Comparison of ENCODE assay signal across 14 cellular contexts in the genomic region with DNA sequence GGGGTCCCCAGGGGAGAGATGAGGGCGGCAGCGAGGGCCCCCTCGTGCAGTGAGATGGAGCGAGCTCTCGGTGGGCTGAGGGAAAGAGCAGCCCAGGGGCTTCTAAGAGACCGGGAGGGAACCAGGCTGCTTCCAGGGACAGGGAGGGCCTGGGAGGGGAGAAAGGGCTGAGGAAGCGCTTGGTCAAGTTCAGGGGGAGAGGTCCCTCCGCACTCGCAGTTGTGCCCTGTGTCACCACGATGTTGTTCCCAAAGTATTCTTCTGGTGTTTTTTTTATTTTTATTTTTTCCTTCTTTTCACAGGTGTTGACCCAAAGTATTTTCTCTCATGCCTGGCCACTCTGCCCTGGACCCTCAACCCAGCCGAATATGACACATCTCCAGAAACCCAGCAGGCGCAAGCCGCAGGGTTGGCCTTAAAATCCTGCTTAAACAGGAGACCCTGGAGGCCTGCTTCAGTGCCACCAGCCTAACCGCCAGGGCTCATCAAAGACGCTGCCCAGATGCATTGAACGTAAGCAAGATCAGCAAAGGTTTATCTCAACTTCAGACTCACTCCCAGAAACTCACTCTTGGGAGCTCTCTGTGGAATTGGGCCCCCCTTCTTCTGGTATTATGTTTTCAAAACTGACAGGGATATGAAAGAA. TPM values are rescaled to one million over a fixed set of nuclear protein-coding genes. Genes with fewer than 3 reads are reported as not detected.
A peak's percentile ranks its signal among the peaks of the same experiment; 100 is the strongest.
DNase-seq lines count a peak whose midpoint lies in the region; ATAC-seq and TF ChIP-seq lines count a peak whose summit lies in the region.
"Had no signal": no experiment of that assay in that cellular context is flagged by ENCODE, and none has a peak within 500 bp of the region (broad histone marks: within the 10 kb centered on the region; RNA-seq: fewer than 3 reads in every experiment).

No MANE protein-coding gene starts in this region.

- TF ChIP-seq POLR2A in prostate gland (IDR thresholded peaks at IDR 0.05) (no peak), body of pancreas (IDR thresholded peaks at IDR 0.05) (no peak)

- peak overlapping the region; percentile 42 for H2AFZ ChIP-seq in hepatocyte

- H4K20me1 ChIP-seq in hepatocyte (ENCODE audit: insufficient read depth, poor library complexity, severe bottlenecking): no peaks in the 10 kb centered on the region

- H3K4me1 Mint-ChIP-seq in activated CD4-positive, alpha-beta T cell treated with anti-CD3 and anti-CD28 coated beads for 36 hours: no peaks in the 10 kb centered on the region

- no peaks in the 10 kb centered on the region for H3K9me3 Mint-ChIP-seq in activated CD4-positive, alpha-beta T cell treated with anti-CD3 and anti-CD28 coated beads for 36 hours (ENCODE audit: low read depth)

- peaks cover 33% of the 10 kb centered on the region for H3K27me3 Mint-ChIP-seq in activated CD4-positive, alpha-beta T cell treated with anti-CD3 and anti-CD28 coated beads for 36 hours

- peak overlapping the region; percentile 74 for H3K4me2 ChIP-seq in hepatocyte

- H3K9me2 ChIP-seq in hepatocyte (replicated peaks; ENCODE audit: insufficient read depth): no peaks in the 10 kb centered on the region

- H3K27ac Mint-ChIP-seq in activated CD4-positive, alpha-beta T cell treated with anti-CD3 and anti-CD28 coated beads for 36 hours: no peak overlapping the region

- POLR2A ChIA-PET in activated CD4-positive, alpha-beta T cell treated with anti-CD3 and anti-CD28 coated beads for 36 hours (lab: Charles Lee): no interaction called here

- peak overlapping the region; percentile 50; the same call in 1 of the 2 replicates for H3K9ac ChIP-seq in HUES64 (ENCODE audit: low read depth, low read length)

- no peaks in the 10 kb centered on the region for H3K9me3 ChIP-seq in HUES64 (ENCODE audit: insufficient read depth, low read depth, low read length)
- H3K9me3 ChIP-seq in hepatocyte (ENCODE audit: low read depth): no peaks in the 10 kb centered on the region
- H3K9me3 ChIP-seq in prostate gland: no peaks in the 10 kb centered on the region
- no peaks in the 10 kb centered on the region for H3K9me3 ChIP-seq in body of pancreas
- H3K9me3 ChIP-seq: gastrocnemius medialis, thyroid gland had no signal

- 39% methylated on average over 14 of the region's 16 CpGs for whole genome bisulfite sequencing in HUES64
- WGBS in hepatocyte (ENCODE audit: low lambda C conversion rate, missing lambda C conversion rate): 58% methylated on average over 16 of the region's 16 CpGs
- WGBS in prostate gland: 80% methylated on average over 16 of the region's 16 CpGs
- 79 to 81% methylated on average over 13 to 16 of the region's 16 CpGs for WGBS in body of pancreas, 2 donors

- H3K36me3 Mint-ChIP-seq in activated CD4-positive, alpha-beta T cell treated with anti-CD3 and anti-CD28 coated beads for 36 hours (ENCODE audit: low read depth): no peaks in the 10 kb centered on the region

- no peak overlapping the region for H3K4me3 Mint-ChIP-seq in activated CD4-positive, alpha-beta T cell treated with anti-CD3 and anti-CD28 coated beads for 36 hours

- TF ChIP-seq CTCF in hepatocyte (IDR thresholded peaks at IDR 0.05; ENCODE audit: poor library complexity): no peak
- TF ChIP-seq CTCF in prostate gland (IDR thresholded peaks at IDR 0.05): no peak
- TF ChIP-seq CTCF in body of pancreas (IDR thresholded peaks at IDR 0.05): no peak

- intact Hi-C loops in prostate gland (cut with DNase I) (no loop called here), body of pancreas (cut with DNase I) (no loop called here)
- intact Hi-C loops in activated CD4-positive, alpha-beta T cell treated with anti-CD3 and anti-CD28 coated beads for 36 hours (cut with DNase I, micrococcal nuclease): loop anchor here in 1 of 2 experiments (2.0 kb wide), 1 partner anchor 65 kb away; no protein-coding TSS in a partner anchor

- no peak overlapping the region for H3K27ac ChIP-seq in HUES64 (ENCODE audit: low read depth, low read length)
- no peak overlapping the region for H3K27ac ChIP-seq in hepatocyte
- H3K27ac ChIP-seq in prostate gland: peak overlapping the region; percentile 14 to 30
- peak overlapping the region in 1 of 4 donors; percentile 41 for H3K27ac ChIP-seq in body of pancreas
- H3K27ac ChIP-seq: SK-N-MC had no signal

- H3K27me3 ChIP-seq in HUES64 (ENCODE audit: insufficient read depth, low read length) (peaks cover 25% of the 10 kb centered on the region), hepatocyte (no peaks in the 10 kb centered on the region), prostate gland (replicated peaks; ENCODE audit: insufficient read depth) (no peaks in the 10 kb centered on the region), body of pancreas (peaks cover 0 to 3% of the 10 kb centered on the region in 2 donors)
- H3K27me3 ChIP-seq: gastrocnemius medialis, thyroid gland had no signal

- H3K4me3 ChIP-seq in HUES64 (ENCODE audit: low read length) (peak overlapping the region; percentile 51), hepatocyte (no peak overlapping the region), prostate gland (peak overlapping the region; percentile 0 to 5), body of pancreas (no peak overlapping the region)
- H3K4me3 ChIP-seq: K562, SK-N-MC, thyroid gland had no signal

- no peak for DNase-seq in hepatocyte (ENCODE audit: low spot score)
- no peak for DNase-seq in prostate gland (ENCODE audit: low spot score)
- DNase-seq in body of pancreas: no peak
- no peak for DNase-seq in activated CD4-positive, alpha-beta T cell treated with anti-CD3 and anti-CD28 coated beads for 36 hours
- no peak for DNase-seq in ecto neural progenitor cell (ENCODE audit: low spot score)
- DNase-seq: DMS 273 treated with DMSO at 0.1 percent for 48 hours; gastrocnemius medialis; NCI-H1105; NCI-H2227 treated with DMSO at 0.1 percent for 48 hours; stimulated activated CD4-positive, alpha-beta T cell treated with anti-CD3 and anti-CD28 coated beads, Interleukin-1b, Interleukin-23, amount 100 ng/mL, for 48 hours had no signal

- H3K36me3 ChIP-seq in HUES64 (ENCODE audit: insufficient read depth, low read length) (no peaks in the 10 kb centered on the region; the same call in 1 of the 2 replicates), hepatocyte (replicated peaks; ENCODE audit: insufficient read depth, low read depth) (no peaks in the 10 kb centered on the region), prostate gland (no peaks in the 10 kb centered on the region), body of pancreas (replicated peaks in 1 of 2; ENCODE audit: insufficient read depth in 1 of 2, low read depth in 2 of 2) (no peaks in the 10 kb centered on the region)
- H3K36me3 ChIP-seq: thyroid gland had no signal

- no peak for ATAC-seq in body of pancreas
- ATAC-seq in activated CD4-positive, alpha-beta T cell treated with anti-CD3 and anti-CD28 coated beads for 36 hours: no peak
- ATAC-seq: gastrocnemius medialis, K562 had no signal

- CTCF ChIA-PET in activated CD4-positive, alpha-beta T cell treated with anti-CD3 and anti-CD28 coated beads for 36 hours (lab: Charles Lee): interaction anchor here (0.6 to 0.7 kb wide), 2 partner anchors 102 to 520 kb away, joined by 3 to 5 read pairs; no protein-coding TSS in a partner anchor

- H3K4me1 ChIP-seq in HUES64 (ENCODE audit: insufficient read depth, low read length) (peaks cover 11% of the 10 kb centered on the region; the same call in 1 of the 2 replicates), hepatocyte (ENCODE audit: insufficient read depth) (peaks cover 37% of the 10 kb centered on the region), prostate gland (replicated peaks) (no peaks in the 10 kb centered on the region), body of pancreas (no peaks in the 10 kb centered on the region)

- H3K79me2 ChIP-seq in hepatocyte: no peaks in the 10 kb centered on the region

RNA-seq across cellular contexts. Expression of a gene that starts 16.2 kb away (rescaled TPM):
- polyA plus RNA-seq in HUES64 (2013, experiment 1 of 2): 27.4 TPM
- polyA plus RNA-seq in HUES64 (2013, experiment 2 of 2): 35.5 TPM
- total RNA-seq in hepatocyte: 14.0 and 16.0 TPM in 2 replicates
- polyA plus RNA-seq in hepatocyte: 14.2 and 28.2 TPM in 2 replicates
- total RNA-seq in prostate gland: 10 to 100 TPM; 36.5 to 46.4 TPM
- 10 to 100 TPM; 22.1 to 75.5 TPM for total RNA-seq in body of pancreas
- total RNA-seq in activated CD4-positive, alpha-beta T cell treated with anti-CD3 and anti-CD28 coated beads for 36 hours: 1 to 10 TPM; 1.7 to 1.8 TPM

RNA-seq across cellular contexts. Expression of a gene that starts 45.0 kb away (rescaled TPM):
- polyA plus RNA-seq in HUES64 (2013, experiment 1 of 2): not detected
- not detected for polyA plus RNA-seq in HUES64 (2013, experiment 2 of 2)
- total RNA-seq in hepatocyte (12.4 and 35.3 TPM in 2 replicates), prostate gland (1 to 10 TPM in 1 of 2 donors, under 1 TPM in 1; 0.27 to 2.0 TPM), body of pancreas (1 to 10 TPM in 1 of 2 donors, under 1 TPM in 1; 0.66 to 1.8 TPM)
- polyA plus RNA-seq in hepatocyte: 31.0 and 40.3 TPM in 2 replicates
- total RNA-seq in activated CD4-positive, alpha-beta T cell treated with anti-CD3 and anti-CD28 coated beads for 36 hours: not detected

RNA-seq across cellular contexts. Expression of a gene that starts 55.5 kb away (rescaled TPM):
- polyA plus RNA-seq in HUES64 (2013, experiment 1 of 2): not detected
- not detected for polyA plus RNA-seq in HUES64 (2013, experiment 2 of 2)
- total RNA-seq in hepatocyte (not detected in 2 replicates), prostate gland (1 to 10 TPM in 1 of 2 donors, not detected in 1; 3.3 TPM), body of pancreas (not detected)
- 0.21 TPM in 1 of 2 replicates, not detected in the other for polyA plus RNA-seq in hepatocyte
- not detected for total RNA-seq in activated CD4-positive, alpha-beta T cell treated with anti-CD3 and anti-CD28 coated beads for 36 hours
- total RNA-seq: gastrocnemius medialis, K562, thyroid gland had no signal
- polyA plus RNA-seq: K562 had no signal

Comparison
In these comparisons a context has a peak if more than half of its experiments do, and no peak if none do; other contexts are left out.
1. H3K27ac ChIP-seq: peak in prostate gland (2 of 2); none in HUES64 (single experiment) and hepatocyte (single experiment).
2. H3K4me3 ChIP-seq: peak in HUES64 (single experiment) and prostate gland (2 of 2); none in hepatocyte (single experiment) and body of pancreas (0 of 2).